8 cellular contexts compared by ENCODE assay signal in the genomic region with DNA sequence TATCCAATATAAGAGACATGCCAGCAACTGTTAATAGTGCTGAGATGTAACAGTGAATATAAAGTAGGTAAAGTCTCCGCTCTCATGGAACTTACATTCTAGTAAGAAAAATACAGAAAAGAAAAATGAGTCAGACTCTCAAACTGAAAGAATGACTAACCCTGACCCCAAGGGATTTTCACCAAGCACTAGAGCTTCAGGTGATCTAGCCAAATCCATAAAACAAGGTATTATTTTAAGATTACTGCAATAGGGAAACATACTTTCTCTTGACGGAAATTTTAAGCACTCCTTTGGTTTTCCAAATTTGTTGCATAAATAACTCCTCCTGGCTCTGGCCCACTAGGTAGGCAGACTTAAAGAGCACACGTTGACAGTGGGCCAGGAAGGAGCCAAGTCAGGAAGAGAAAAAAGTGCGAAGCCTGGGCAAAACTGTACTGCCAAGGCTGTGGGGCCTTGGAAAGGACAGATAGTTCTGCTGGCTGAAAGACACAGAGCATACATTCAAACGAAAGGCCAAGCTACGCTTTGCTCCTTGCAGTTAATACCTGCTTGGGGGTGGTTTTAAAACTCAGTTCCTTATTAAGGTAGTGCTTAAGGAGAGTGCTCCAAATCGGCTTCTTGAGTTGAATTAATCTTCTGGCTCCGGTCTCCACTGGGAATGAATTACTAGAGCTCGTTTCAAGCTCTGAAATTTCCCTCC. TPM values are rescaled to one million over a fixed set of nuclear protein-coding genes. Genes with fewer than 3 reads are reported as not detected.
DNase-seq lines count a peak whose midpoint lies in the region; ATAC-seq and TF ChIP-seq lines count a peak whose summit lies in the region.

No MANE protein-coding gene starts in this region.

- no peaks in the 10 kb centered on the region for H3K9me2 ChIP-seq in Karpas-422 (replicated peaks; ENCODE audit: insufficient read depth, low read length)

- dilution Hi-C loops in mammary epithelial cell (cut with HindIII; ENCODE audit: low sequenced_read_pairs): no loop called here

- peaks cover 48% of the 10 kb centered on the region for H3K4me1 ChIP-seq in Karpas-422 (ENCODE audit: low read length)
- H3K4me1 ChIP-seq in mammary epithelial cell (ENCODE audit: insufficient read depth, low read length): peaks cover 24% of the 10 kb centered on the region
- H3K4me1 ChIP-seq in mucosa of rectum (ENCODE audit: control insufficient read depth in 2 of 2, insufficient read depth in 2 of 2, low read length in 2 of 2): peaks cover 14 to 16% of the 10 kb centered on the region in 2 donors

- peak; percentile 18 for DNase-seq in G401 (ENCODE audit: low spot score)
- peak; percentile 57 for DNase-seq in Karpas-422
- DNase-seq in mammary epithelial cell: peak; percentile 74
- no peak for DNase-seq in stimulated activated naive CD4-positive, alpha-beta T cell (lab: John Stamatoyannopoulos, UW)
- no peak for DNase-seq in NCI-H2171 treated with DMSO at 0.1 percent for 48 hours (lab: John Stamatoyannopoulos, UW)
- DNase-seq in iPS-NIHi7 (ENCODE audit: extremely low spot score): no peak

- peak; percentile 40 for ATAC-seq in GM21576 (IDR thresholded peaks at IDR 0.05; ENCODE audit: unreplicated experiment)

- no peaks in the 10 kb centered on the region for H3K9me3 ChIP-seq in Karpas-422 (ENCODE audit: low read length)
- no peaks in the 10 kb centered on the region for H3K9me3 ChIP-seq in mammary epithelial cell (replicated peaks; ENCODE audit: insufficient read depth, low read length)
- no peaks in the 10 kb centered on the region for H3K9me3 ChIP-seq in mucosa of rectum (ENCODE audit: control insufficient read depth in 2 of 2, low read length in 2 of 2)

- H3K4me3 ChIP-seq in Karpas-422 (ENCODE audit: low read length) (peak overlapping the region; percentile 93), mammary epithelial cell (replicated peaks in 1 of 3; ENCODE audit: insufficient read depth in 1 of 3, low read depth in 2 of 3, low read length in 3 of 3) (peak overlapping the region; percentile 79 to 94 (median 89)), mucosa of rectum (ENCODE audit: low read length in 2 of 2) (peak overlapping the region; percentile 89 to 96)

- H3K36me3 ChIP-seq in Karpas-422 (ENCODE audit: insufficient read depth, low read length) (peaks cover 14% of the 10 kb centered on the region; the same call in 1 of the 2 replicates), mammary epithelial cell (ENCODE audit: insufficient read depth, low read length) (no peaks in the 10 kb centered on the region), mucosa of rectum (ENCODE audit: control insufficient read depth in 2 of 2, insufficient read depth in 2 of 2, low read length in 2 of 2) (no peaks in the 10 kb centered on the region)

- CTCF ChIA-PET in mammary epithelial cell (lab: Charles Lee; ENCODE audit: low non-redundant PET): no interaction called here

- H2AFZ ChIP-seq in Karpas-422 (ENCODE audit: low read length) (no peak overlapping the region), mammary epithelial cell (ENCODE audit: low read depth, low read length) (peak overlapping the region; percentile 97)

- H3K9ac ChIP-seq in Karpas-422 (ENCODE audit: low read length) (peak overlapping the region; percentile 97), mammary epithelial cell (ENCODE audit: insufficient read depth, low read length) (peak overlapping the region; percentile 80), mucosa of rectum (ENCODE audit: low read depth in 1 of 2, low read length in 2 of 2) (peak overlapping the region; percentile 73 to 75)

- H3K27ac ChIP-seq in Karpas-422 (ENCODE audit: low read length) (peak overlapping the region; percentile 73), mammary epithelial cell (ENCODE audit: insufficient read depth, low read depth, low read length) (peak overlapping the region; percentile 62), mucosa of rectum (ENCODE audit: low read depth in 2 of 2, low read length in 2 of 2) (peak overlapping the region; percentile 72 to 77)

- in situ Hi-C loops in G401 (cut with HindIII; ENCODE audit: low sequenced_read_pairs): no loop called here
- in situ Hi-C loops in mammary epithelial cell (cut with MboI; ENCODE audit: low sequenced_read_pairs in 2 of 2): no loop called here

- TSS peak; percentile 20 for BruUV-seq in mammary epithelial cell (replicated peaks; lab: Mats Ljungman, UMichigan)

- intact Hi-C loops in mammary epithelial cell (cut with micrococcal nuclease): no loop called here

- peaks cover 27% of the 10 kb centered on the region; the same call in 1 of the 2 replicates for H4K20me1 ChIP-seq in Karpas-422 (ENCODE audit: insufficient read depth, low read depth, low read length)
- H4K20me1 ChIP-seq in mammary epithelial cell (ENCODE audit: insufficient read depth, low read length): peaks cover 2% of the 10 kb centered on the region

- no peak for TF ChIP-seq CTCF in mammary epithelial cell (conservative IDR thresholded peaks at IDR 0.05 in 1 of 2, IDR thresholded peaks at IDR 0.05 in 1 of 2; ENCODE audit: extremely low read depth in 1 of 2, insufficient read depth in 1 of 2, low read depth in 1 of 2, low read length in 2 of 2)

- H3K4me2 ChIP-seq in Karpas-422 (ENCODE audit: low read depth, low read length, poor library complexity, severe bottlenecking): peak overlapping the region; percentile 80
- peak overlapping the region; percentile 73 for H3K4me2 ChIP-seq in mammary epithelial cell (ENCODE audit: insufficient read depth, low read depth, low read length)

- H3K27me3 ChIP-seq in Karpas-422 (ENCODE audit: low read length) (no peaks in the 10 kb centered on the region), mammary epithelial cell (ENCODE audit: insufficient read depth, low read length) (no peaks in the 10 kb centered on the region), mucosa of rectum (ENCODE audit: control insufficient read depth in 2 of 2, insufficient read depth in 2 of 2, low read length in 2 of 2) (no peaks in the 10 kb centered on the region)

- WGBS in mammary epithelial cell (ENCODE audit: low coverage, missing lambda C conversion rate): 6% methylated on average over 9 of the region's 9 CpGs

- H3K79me2 ChIP-seq in Karpas-422 (ENCODE audit: low read length) (peaks cover 64% of the 10 kb centered on the region), mammary epithelial cell (ENCODE audit: insufficient read depth, low read length) (peaks cover 70% of the 10 kb centered on the region)

RNA-seq across cellular contexts. Expression of a gene that starts 1.4 kb away (rescaled TPM):
- total RNA-seq in G401 (2014; rRNA removed; shearing (Covaris generic)): 88.9 and 113 TPM in 2 replicates
- total RNA-seq in Karpas-422 (2014; rRNA removed; shearing (Covaris generic); ENCODE audit: low replicate concordance): 72.9 and 97.5 TPM in 2 replicates
- 100 to 1,000 TPM in 1 of 2 donors, 10 to 100 TPM in 1; 74.7 to 160 TPM for total RNA-seq in mammary epithelial cell
- 142 TPM for polyA plus RNA-seq in mammary epithelial cell
- polyA minus RNA-seq in mammary epithelial cell: 242 TPM

RNA-seq across cellular contexts. Expression of a gene that starts 48.1 kb away (rescaled TPM):
- 6.3 and 12.2 TPM in 2 replicates for total RNA-seq in G401 (2014; rRNA removed; shearing (Covaris generic))
- 6.4 and 6.7 TPM in 2 replicates for total RNA-seq in Karpas-422 (2014; rRNA removed; shearing (Covaris generic); ENCODE audit: low replicate concordance)
- total RNA-seq in mammary epithelial cell: 10 to 100 TPM; 22.7 to 42.0 TPM
- polyA plus RNA-seq in mammary epithelial cell: 15.2 TPM
- polyA minus RNA-seq in mammary epithelial cell: 22.6 TPM

Comparison
In these comparisons a context has a peak if more than half of its experiments do, and no peak if none do; other contexts are left out.
1. DNase-seq: peak in G401 (single experiment), Karpas-422 (single experiment) and mammary epithelial cell (single experiment); none in stimulated activated naive CD4-positive, alpha-beta T cell (0 of 6), NCI-H2171 treated with DMSO at 0.1 percent for 48 hours (single experiment) and iPS-NIHi7 (single experiment).
2. Peak in every context shown above with its lines, with median percentiles within 50 percentile points of each other: H3K27ac ChIP-seq, H3K4me3 ChIP-seq and H3K9ac ChIP-seq.